1 cellular context compared by ENCODE assay signal in the genomic region with DNA sequence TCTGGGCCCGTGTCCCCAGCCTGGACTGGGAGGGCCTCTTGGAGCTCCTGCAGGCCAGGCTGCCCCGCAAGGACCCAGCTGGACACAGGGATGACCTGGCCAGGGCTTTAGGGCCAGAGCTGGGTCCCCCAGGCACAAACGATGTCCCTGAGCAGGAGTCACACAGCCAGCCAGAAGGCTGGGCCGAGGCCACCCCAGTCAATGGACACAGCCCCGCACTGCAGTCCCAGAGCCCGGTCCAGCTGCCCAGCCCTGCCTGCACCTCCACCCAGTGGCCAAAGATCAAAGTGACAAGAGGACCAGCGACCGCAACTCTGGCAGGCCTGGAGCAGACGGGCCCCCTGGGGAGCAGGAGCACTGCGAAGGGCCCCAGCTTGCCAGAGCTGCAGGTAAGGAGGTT.
TF ChIP-seq lines count a peak whose summit lies in the region.

No MANE protein-coding gene starts in this region.

TF ChIP-seq in HepG2, 621 proteins besides CTCF, POLR2A, EP300 and RAD21 (continued from another document and continues in another):
- TF ChIP-seq ZNF7 (CRISPR knock-in tag; IDR thresholded peaks at IDR 0.05) (no peak), MAZ (IDR thresholded peaks at IDR 0.05; ENCODE audit: borderline replicate concordance, low read depth, low read length) (no peak), MAZ (CRISPR knock-in tag; IDR thresholded peaks at IDR 0.05; ENCODE audit: low read depth) (peak; percentile 54; the same call in 1 of the 2 replicates), ZBED4 (CRISPR knock-in tag; IDR thresholded peaks at IDR 0.05; ENCODE audit: borderline replicate concordance) (peak; percentile 76), SMC3 (IDR thresholded peaks at IDR 0.05; ENCODE audit: low read length) (peak; percentile 32; the same call in 1 of the 2 replicates), ZFP37 (CRISPR knock-in tag; IDR thresholded peaks at IDR 0.05; ENCODE audit: borderline replicate concordance) (no peak), ZBTB7A (CRISPR knock-in tag; IDR thresholded peaks at IDR 0.05) (0 out of 2 replicates have a peak, but pooled peaks have one; percentile 21), PRDM15 (CRISPR knock-in tag; IDR thresholded peaks at IDR 0.05) (0 out of 2 replicates have a peak, but pooled peaks have one; percentile 24), MEIS1 (CRISPR knock-in tag; IDR thresholded peaks at IDR 0.05; ENCODE audit: borderline replicate concordance) (peak; percentile 58; the same call in 1 of the 2 replicates), PHF5A (CRISPR knock-in tag; IDR thresholded peaks at IDR 0.05; ENCODE audit: low read depth, unreplicated experiment) (peak; percentile 68), CBX5 (CRISPR knock-in tag; IDR thresholded peaks at IDR 0.05; ENCODE audit: borderline replicate concordance) (0 out of 2 replicates have a peak, but pooled peaks have one; percentile 30), YY1 (IDR thresholded peaks at IDR 0.05; ENCODE audit: insufficient read depth, insufficient replicate concordance, low read depth, low read length) (peak; percentile 47), CEBPB (IDR thresholded peaks at IDR 0.05; ENCODE audit: borderline replicate concordance, low read depth, low read length) (no peak), JUNB (CRISPR knock-in tag; IDR thresholded peaks at IDR 0.05; ENCODE audit: borderline replicate concordance) (no peak), ZFX (CRISPR knock-in tag; IDR thresholded peaks at IDR 0.05; ENCODE audit: low read depth) (peak; percentile 84), ZSCAN21 (CRISPR knock-in tag; IDR thresholded peaks at IDR 0.05; ENCODE audit: borderline replicate concordance) (peak; percentile 28; the same call in 1 of the 2 replicates), SALL1 (CRISPR knock-in tag; IDR thresholded peaks at IDR 0.05) (peak; percentile 70), ZSCAN25 (CRISPR knock-in tag; IDR thresholded peaks at IDR 0.05) (peak; percentile 29; the same call in 1 of the 2 replicates), KDM4B (CRISPR knock-in tag; IDR thresholded peaks at IDR 0.05) (0 out of 2 replicates have a peak, but pooled peaks have one; percentile 61)
- TF ChIP-seq, protein P1, sequence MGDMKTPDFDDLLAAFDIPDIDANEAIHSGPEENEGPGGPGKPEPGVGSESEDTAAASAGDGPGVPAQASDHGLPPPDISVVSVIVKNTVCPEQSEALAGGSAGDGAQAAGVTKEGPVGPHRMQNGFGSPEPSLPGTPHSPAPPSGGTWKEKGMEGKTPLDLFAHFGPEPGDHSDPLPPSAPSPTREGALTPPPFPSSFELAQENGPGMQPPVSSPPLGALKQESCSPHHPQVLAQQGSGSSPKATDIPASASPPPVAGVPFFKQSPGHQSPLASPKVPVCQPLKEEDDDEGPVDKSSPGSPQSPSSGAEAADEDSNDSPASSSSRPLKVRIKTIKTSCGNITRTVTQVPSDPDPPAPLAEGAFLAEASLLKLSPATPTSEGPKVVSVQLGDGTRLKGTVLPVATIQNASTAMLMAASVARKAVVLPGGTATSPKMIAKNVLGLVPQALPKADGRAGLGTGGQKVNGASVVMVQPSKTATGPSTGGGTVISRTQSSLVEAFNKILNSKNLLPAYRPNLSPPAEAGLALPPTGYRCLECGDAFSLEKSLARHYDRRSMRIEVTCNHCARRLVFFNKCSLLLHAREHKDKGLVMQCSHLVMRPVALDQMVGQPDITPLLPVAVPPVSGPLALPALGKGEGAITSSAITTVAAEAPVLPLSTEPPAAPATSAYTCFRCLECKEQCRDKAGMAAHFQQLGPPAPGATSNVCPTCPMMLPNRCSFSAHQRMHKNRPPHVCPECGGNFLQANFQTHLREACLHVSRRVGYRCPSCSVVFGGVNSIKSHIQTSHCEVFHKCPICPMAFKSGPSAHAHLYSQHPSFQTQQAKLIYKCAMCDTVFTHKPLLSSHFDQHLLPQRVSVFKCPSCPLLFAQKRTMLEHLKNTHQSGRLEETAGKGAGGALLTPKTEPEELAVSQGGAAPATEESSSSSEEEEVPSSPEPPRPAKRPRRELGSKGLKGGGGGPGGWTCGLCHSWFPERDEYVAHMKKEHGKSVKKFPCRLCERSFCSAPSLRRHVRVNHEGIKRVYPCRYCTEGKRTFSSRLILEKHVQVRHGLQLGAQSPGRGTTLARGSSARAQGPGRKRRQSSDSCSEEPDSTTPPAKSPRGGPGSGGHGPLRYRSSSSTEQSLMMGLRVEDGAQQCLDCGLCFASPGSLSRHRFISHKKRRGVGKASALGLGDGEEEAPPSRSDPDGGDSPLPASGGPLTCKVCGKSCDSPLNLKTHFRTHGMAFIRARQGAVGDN (CRISPR knock-in tag; IDR thresholded peaks at IDR 0.05) = peak; percentile 84
- TF ChIP-seq, protein P2, sequence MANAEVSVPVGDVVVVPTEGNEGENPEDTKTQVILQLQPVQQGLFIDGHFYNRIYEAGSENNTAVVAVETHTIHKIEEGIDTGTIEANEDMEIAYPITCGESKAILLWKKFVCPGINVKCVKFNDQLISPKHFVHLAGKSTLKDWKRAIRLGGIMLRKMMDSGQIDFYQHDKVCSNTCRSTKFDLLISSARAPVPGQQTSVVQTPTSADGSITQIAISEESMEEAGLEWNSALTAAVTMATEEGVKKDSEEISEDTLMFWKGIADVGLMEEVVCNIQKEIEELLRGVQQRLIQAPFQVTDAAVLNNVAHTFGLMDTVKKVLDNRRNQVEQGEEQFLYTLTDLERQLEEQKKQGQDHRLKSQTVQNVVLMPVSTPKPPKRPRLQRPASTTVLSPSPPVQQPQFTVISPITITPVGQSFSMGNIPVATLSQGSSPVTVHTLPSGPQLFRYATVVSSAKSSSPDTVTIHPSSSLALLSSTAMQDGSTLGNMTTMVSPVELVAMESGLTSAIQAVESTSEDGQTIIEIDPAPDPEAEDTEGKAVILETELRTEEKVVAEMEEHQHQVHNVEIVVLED (CRISPR knock-in tag; IDR thresholded peaks at IDR 0.05; ENCODE audit: borderline replicate concordance) = 0 out of 2 replicates have a peak, but pooled peaks have one; percentile 18
- TF ChIP-seq, protein P3, sequence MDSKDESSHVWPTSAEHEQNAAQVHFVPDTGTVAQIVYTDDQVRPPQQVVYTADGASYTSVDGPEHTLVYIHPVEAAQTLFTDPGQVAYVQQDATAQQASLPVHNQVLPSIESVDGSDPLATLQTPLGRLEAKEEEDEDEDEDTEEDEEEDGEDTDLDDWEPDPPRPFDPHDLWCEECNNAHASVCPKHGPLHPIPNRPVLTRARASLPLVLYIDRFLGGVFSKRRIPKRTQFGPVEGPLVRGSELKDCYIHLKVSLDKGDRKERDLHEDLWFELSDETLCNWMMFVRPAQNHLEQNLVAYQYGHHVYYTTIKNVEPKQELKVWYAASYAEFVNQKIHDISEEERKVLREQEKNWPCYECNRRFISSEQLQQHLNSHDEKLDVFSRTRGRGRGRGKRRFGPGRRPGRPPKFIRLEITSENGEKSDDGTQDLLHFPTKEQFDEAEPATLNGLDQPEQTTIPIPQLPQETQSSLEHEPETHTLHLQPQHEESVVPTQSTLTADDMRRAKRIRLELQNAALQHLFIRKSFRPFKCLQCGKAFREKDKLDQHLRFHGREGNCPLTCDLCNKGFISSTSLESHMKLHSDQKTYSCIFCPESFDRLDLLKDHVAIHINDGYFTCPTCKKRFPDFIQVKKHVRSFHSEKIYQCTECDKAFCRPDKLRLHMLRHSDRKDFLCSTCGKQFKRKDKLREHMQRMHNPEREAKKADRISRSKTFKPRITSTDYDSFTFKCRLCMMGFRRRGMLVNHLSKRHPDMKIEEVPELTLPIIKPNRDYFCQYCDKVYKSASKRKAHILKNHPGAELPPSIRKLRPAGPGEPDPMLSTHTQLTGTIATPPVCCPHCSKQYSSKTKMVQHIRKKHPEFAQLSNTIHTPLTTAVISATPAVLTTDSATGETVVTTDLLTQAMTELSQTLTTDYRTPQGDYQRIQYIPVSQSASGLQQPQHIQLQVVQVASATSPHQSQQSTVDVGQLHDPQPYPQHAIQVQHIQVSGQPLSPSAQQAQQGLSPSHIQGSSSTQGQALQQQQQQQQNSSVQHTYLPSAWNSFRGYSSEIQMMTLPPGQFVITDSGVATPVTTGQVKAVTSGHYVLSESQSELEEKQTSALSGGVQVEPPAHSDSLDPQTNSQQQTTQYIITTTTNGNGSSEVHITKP (CRISPR knock-in tag; IDR thresholded peaks at IDR 0.05; ENCODE audit: low read depth) = peak; percentile 69; the same call in 1 of the 2 replicates
- TF ChIP-seq, protein P4, sequence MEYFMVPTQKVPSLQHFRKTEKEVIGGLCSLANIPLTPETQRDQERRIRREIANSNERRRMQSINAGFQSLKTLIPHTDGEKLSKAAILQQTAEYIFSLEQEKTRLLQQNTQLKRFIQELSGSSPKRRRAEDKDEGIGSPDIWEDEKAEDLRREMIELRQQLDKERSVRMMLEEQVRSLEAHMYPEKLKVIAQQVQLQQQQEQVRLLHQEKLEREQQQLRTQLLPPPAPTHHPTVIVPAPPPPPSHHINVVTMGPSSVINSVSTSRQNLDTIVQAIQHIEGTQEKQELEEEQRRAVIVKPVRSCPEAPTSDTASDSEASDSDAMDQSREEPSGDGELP (IDR thresholded peaks at IDR 0.05; ENCODE audit: borderline replicate concordance, low read depth) = peak; percentile 68; the same call in 1 of the 2 replicates
- TF ChIP-seq, protein P5, sequence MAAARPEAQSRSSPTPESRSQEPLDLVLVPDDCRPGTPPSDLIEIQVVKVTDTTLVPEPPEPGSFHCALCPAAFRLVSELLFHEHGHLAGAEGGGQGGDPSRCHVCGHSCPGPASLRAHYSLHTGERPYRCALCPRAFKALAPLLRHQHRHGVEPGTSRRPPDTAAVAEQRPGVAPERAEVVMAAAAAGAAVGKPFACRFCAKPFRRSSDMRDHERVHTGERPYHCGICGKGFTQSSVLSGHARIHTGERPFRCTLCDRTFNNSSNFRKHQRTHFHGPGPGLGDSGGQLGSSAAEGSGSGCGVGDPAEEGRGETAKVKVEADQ (CRISPR knock-in tag; IDR thresholded peaks at IDR 0.05; ENCODE audit: borderline replicate concordance) = 0 out of 2 replicates have a peak, but pooled peaks have one; percentile 54
- TF ChIP-seq, protein P6, sequence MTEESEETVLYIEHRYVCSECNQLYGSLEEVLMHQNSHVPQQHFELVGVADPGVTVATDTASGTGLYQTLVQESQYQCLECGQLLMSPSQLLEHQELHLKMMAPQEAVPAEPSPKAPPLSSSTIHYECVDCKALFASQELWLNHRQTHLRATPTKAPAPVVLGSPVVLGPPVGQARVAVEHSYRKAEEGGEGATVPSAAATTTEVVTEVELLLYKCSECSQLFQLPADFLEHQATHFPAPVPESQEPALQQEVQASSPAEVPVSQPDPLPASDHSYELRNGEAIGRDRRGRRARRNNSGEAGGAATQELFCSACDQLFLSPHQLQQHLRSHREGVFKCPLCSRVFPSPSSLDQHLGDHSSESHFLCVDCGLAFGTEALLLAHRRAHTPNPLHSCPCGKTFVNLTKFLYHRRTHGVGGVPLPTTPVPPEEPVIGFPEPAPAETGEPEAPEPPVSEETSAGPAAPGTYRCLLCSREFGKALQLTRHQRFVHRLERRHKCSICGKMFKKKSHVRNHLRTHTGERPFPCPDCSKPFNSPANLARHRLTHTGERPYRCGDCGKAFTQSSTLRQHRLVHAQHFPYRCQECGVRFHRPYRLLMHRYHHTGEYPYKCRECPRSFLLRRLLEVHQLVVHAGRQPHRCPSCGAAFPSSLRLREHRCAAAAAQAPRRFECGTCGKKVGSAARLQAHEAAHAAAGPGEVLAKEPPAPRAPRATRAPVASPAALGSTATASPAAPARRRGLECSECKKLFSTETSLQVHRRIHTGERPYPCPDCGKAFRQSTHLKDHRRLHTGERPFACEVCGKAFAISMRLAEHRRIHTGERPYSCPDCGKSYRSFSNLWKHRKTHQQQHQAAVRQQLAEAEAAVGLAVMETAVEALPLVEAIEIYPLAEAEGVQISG (CRISPR knock-in tag; IDR thresholded peaks at IDR 0.05) = peak; percentile 63; the same call in 1 of the 2 replicates
